Comparison of ENCODE assay signal across 1 cellular context in the genomic region with DNA sequence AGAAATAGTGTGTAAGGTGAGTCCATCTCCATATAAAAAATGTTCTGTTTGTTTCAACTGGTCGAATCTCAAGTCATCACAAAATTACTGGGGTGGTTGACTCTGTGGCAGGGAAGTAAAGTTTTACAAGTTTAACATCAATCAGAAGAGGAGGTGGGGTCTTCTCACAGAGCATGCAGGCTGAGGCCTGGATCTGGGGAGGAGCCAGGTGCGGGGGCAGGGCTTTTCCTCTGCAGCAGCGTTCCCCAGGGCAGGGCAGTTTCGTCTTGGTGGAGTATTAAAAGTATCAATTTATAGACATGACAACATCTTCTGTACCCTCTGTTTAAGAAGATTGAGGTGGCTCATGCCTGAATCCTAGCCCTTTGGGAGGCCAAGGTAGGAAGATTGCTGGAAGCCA.
TF ChIP-seq lines count a peak whose summit lies in the region.

No MANE protein-coding gene starts in this region.

TF ChIP-seq in GM23338, 12 proteins besides CTCF, POLR2A, EP300 and RAD21 (continued from another document):
- TF ChIP-seq, protein P1, sequence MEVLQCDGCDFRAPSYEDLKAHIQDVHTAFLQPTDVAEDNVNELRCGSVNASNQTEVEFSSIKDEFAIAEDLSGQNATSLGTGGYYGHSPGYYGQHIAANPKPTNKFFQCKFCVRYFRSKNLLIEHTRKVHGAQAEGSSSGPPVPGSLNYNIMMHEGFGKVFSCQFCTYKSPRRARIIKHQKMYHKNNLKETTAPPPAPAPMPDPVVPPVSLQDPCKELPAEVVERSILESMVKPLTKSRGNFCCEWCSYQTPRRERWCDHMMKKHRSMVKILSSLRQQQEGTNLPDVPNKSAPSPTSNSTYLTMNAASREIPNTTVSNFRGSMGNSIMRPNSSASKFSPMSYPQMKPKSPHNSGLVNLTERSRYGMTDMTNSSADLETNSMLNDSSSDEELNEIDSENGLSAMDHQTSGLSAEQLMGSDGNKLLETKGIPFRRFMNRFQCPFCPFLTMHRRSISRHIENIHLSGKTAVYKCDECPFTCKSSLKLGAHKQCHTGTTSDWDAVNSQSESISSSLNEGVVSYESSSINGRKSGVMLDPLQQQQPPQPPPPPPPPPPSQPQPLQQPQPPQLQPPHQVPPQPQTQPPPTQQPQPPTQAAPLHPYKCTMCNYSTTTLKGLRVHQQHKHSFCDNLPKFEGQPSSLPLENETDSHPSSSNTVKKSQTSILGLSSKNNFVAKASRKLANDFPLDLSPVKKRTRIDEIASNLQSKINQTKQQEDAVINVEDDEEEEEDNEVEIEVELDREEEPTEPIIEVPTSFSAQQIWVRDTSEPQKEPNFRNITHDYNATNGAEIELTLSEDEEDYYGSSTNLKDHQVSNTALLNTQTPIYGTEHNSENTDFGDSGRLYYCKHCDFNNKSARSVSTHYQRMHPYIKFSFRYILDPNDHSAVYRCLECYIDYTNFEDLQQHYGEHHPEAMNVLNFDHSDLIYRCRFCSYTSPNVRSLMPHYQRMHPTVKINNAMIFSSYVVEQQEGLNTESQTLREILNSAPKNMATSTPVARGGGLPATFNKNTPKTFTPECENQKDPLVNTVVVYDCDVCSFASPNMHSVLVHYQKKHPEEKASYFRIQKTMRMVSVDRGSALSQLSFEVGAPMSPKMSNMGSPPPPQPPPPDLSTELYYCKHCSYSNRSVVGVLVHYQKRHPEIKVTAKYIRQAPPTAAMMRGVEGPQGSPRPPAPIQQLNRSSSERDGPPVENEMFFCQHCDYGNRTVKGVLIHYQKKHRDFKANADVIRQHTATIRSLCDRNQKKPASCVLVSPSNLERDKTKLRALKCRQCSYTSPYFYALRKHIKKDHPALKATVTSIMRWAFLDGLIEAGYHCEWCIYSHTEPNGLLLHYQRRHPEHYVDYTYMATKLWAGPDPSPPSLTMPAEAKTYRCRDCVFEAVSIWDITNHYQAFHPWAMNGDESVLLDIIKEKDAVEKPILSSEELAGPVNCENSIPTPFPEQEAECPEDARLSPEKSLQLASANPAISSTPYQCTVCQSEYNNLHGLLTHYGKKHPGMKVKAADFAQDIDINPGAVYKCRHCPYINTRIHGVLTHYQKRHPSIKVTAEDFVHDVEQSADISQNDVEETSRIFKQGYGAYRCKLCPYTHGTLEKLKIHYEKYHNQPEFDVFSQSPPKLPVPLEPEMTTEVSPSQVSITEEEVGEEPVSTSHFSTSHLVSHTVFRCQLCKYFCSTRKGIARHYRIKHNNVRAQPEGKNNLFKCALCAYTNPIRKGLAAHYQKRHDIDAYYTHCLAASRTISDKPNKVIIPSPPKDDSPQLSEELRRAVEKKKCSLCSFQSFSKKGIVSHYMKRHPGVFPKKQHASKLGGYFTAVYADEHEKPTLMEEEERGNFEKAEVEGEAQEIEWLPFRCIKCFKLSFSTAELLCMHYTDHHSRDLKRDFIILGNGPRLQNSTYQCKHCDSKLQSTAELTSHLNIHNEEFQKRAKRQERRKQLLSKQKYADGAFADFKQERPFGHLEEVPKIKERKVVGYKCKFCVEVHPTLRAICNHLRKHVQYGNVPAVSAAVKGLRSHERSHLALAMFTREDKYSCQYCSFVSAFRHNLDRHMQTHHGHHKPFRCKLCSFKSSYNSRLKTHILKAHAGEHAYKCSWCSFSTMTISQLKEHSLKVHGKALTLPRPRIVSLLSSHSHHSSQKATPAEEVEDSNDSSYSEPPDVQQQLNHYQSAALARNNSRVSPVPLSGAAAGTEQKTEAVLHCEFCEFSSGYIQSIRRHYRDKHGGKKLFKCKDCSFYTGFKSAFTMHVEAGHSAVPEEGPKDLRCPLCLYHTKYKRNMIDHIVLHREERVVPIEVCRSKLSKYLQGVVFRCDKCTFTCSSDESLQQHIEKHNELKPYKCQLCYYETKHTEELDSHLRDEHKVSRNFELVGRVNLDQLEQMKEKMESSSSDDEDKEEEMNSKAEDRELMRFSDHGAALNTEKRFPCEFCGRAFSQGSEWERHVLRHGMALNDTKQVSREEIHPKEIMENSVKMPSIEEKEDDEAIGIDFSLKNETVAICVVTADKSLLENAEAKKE (CRISPR knock-in tag; IDR thresholded peaks at IDR 0.05), result no peak
- TF ChIP-seq ZNF114 (CRISPR knock-in tag; IDR thresholded peaks at IDR 0.05), result no peak
- TF ChIP-seq, protein P2, sequence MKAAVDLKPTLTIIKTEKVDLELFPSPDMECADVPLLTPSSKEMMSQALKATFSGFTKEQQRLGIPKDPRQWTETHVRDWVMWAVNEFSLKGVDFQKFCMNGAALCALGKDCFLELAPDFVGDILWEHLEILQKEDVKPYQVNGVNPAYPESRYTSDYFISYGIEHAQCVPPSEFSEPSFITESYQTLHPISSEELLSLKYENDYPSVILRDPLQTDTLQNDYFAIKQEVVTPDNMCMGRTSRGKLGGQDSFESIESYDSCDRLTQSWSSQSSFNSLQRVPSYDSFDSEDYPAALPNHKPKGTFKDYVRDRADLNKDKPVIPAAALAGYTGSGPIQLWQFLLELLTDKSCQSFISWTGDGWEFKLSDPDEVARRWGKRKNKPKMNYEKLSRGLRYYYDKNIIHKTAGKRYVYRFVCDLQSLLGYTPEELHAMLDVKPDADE (IDR thresholded peaks at IDR 0.05), result no peak
- TF ChIP-seq, protein P3, sequence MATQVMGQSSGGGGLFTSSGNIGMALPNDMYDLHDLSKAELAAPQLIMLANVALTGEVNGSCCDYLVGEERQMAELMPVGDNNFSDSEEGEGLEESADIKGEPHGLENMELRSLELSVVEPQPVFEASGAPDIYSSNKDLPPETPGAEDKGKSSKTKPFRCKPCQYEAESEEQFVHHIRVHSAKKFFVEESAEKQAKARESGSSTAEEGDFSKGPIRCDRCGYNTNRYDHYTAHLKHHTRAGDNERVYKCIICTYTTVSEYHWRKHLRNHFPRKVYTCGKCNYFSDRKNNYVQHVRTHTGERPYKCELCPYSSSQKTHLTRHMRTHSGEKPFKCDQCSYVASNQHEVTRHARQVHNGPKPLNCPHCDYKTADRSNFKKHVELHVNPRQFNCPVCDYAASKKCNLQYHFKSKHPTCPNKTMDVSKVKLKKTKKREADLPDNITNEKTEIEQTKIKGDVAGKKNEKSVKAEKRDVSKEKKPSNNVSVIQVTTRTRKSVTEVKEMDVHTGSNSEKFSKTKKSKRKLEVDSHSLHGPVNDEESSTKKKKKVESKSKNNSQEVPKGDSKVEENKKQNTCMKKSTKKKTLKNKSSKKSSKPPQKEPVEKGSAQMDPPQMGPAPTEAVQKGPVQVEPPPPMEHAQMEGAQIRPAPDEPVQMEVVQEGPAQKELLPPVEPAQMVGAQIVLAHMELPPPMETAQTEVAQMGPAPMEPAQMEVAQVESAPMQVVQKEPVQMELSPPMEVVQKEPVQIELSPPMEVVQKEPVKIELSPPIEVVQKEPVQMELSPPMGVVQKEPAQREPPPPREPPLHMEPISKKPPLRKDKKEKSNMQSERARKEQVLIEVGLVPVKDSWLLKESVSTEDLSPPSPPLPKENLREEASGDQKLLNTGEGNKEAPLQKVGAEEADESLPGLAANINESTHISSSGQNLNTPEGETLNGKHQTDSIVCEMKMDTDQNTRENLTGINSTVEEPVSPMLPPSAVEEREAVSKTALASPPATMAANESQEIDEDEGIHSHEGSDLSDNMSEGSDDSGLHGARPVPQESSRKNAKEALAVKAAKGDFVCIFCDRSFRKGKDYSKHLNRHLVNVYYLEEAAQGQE (IDR thresholded peaks at IDR 0.05; ENCODE audit: unreplicated experiment), result no peak
